ENCODE assay signal across 8 cellular contexts in genomic region chr22:18730410-18730809, GRCh38.
DNase-seq lines count a peak whose midpoint lies in the region; ATAC-seq, FAIRE-seq and TF ChIP-seq lines count a peak whose summit lies in the region.
"Not testable (repeated sequence)": the region's sequence is repeated elsewhere in the genome, so short reads cannot be mapped to it uniquely, and the experiment has no call there.

No MANE protein-coding gene starts in this region.

- TF ChIP-seq CTCF in CD8-positive, alpha-beta T cell (IDR thresholded peaks at IDR 0.05); MCF 10A (IDR thresholded peaks at IDR 0.05; ENCODE audit: unreplicated experiment); heart right ventricle (IDR thresholded peaks at IDR 0.05); omental fat pad (IDR thresholded peaks at IDR 0.05): not testable (repeated sequence)

- POLR2A ChIA-PET in CD8-positive, alpha-beta T cell (lab: Charles Lee); activated CD8-positive, alpha-beta T cell treated with anti-CD3 and anti-CD28 coated beads, Interleukin-2, amount 10 ng/mL, durations not matched to agents 7 days and 5 days (lab: Charles Lee); MCF 10A (lab: Yijun Ruan, JAX): not testable (repeated sequence)

- peak; percentile 2 to 71 (median 52) for DNase-seq in CD8-positive, alpha-beta T cell
- not testable (repeated sequence) for DNase-seq in H54 (ENCODE audit: insufficient read length, low spot score); omental fat pad (ENCODE audit: low spot score)
- peak; percentile 20 for DNase-seq in M059J (ENCODE audit: low read depth)
- peak; percentile 82 for DNase-seq in activated CD8-positive, alpha-beta T cell treated with anti-CD3 and anti-CD28 coated beads, Interleukin-2, amount 10 ng/mL, durations not matched to agents 7 days and 5 days
- peak; percentile 0 for DNase-seq in MCF 10A (ENCODE audit: unreplicated experiment)
- peak; percentile 74 to 84 for DNase-seq in heart right ventricle
- DNase-seq in stimulated activated CD4-positive, alpha-beta T cell treated with anti-CD3 and anti-CD28 coated beads, TNF-alpha, amount 100 ng/mL, for 4 hours (ENCODE audit: low read depth in 3 of 3): peak in 2 of 3 experiments; percentile 21 to 50

- CTCF ChIA-PET in CD8-positive, alpha-beta T cell (lab: Charles Lee); activated CD8-positive, alpha-beta T cell treated with anti-CD3 and anti-CD28 coated beads, Interleukin-2, amount 10 ng/mL, durations not matched to agents 7 days and 5 days (lab: Charles Lee); MCF 10A (lab: Yijun Ruan, JAX): not testable (repeated sequence)

- H3K27ac Mint-ChIP-seq in CD8-positive, alpha-beta T cell; activated CD8-positive, alpha-beta T cell treated with anti-CD3 and anti-CD28 coated beads, Interleukin-2, amount 10 ng/mL, durations not matched to agents 7 days and 5 days; MCF 10A (ENCODE audit: low read depth, unreplicated experiment): not testable (repeated sequence)

- peak; percentile 46 for ATAC-seq in CD8-positive, alpha-beta T cell
- peak; percentile 86 for ATAC-seq in activated CD8-positive, alpha-beta T cell treated with anti-CD3 and anti-CD28 coated beads, Interleukin-2, amount 10 ng/mL, durations not matched to agents 7 days and 5 days
- ATAC-seq in heart right ventricle (peak in 6 of 8 donors; percentile 26 to 81 (median 64)), omental fat pad (ENCODE audit: low FRiP score) (peak; percentile 28)

- H3K4me3 Mint-ChIP-seq in CD8-positive, alpha-beta T cell; activated CD8-positive, alpha-beta T cell treated with anti-CD3 and anti-CD28 coated beads, Interleukin-2, amount 10 ng/mL, durations not matched to agents 7 days and 5 days; MCF 10A (ENCODE audit: unreplicated experiment): not testable (repeated sequence)

- H3K4me1 Mint-ChIP-seq in CD8-positive, alpha-beta T cell (ENCODE audit: low read depth); activated CD8-positive, alpha-beta T cell treated with anti-CD3 and anti-CD28 coated beads, Interleukin-2, amount 10 ng/mL, durations not matched to agents 7 days and 5 days (ENCODE audit: low read depth); MCF 10A (ENCODE audit: insufficient read depth, unreplicated experiment): not testable (repeated sequence)

- not testable (repeated sequence) for H3K9me3 Mint-ChIP-seq in CD8-positive, alpha-beta T cell; activated CD8-positive, alpha-beta T cell treated with anti-CD3 and anti-CD28 coated beads, Interleukin-2, amount 10 ng/mL, durations not matched to agents 7 days and 5 days (ENCODE audit: insufficient read depth); MCF 10A (ENCODE audit: unreplicated experiment)

- TF ChIP-seq POLR2A in H54 (IDR thresholded peaks at IDR 0.05; ENCODE audit: low read depth, low read length): not testable (repeated sequence)

- H3K36me3 ChIP-seq in CD8-positive, alpha-beta T cell (ENCODE audit: insufficient read depth, low read length); heart right ventricle: not testable (repeated sequence)

- FAIRE-seq in H54 (lab: Jason Lieb, UNC): peak; percentile 100

- not testable (repeated sequence) for H3K9me3 ChIP-seq in CD8-positive, alpha-beta T cell (ENCODE audit: low read length); heart right ventricle

- H3K36me3 Mint-ChIP-seq in CD8-positive, alpha-beta T cell; activated CD8-positive, alpha-beta T cell treated with anti-CD3 and anti-CD28 coated beads, Interleukin-2, amount 10 ng/mL, durations not matched to agents 7 days and 5 days (ENCODE audit: low read depth); MCF 10A (ENCODE audit: insufficient read depth, unreplicated experiment): not testable (repeated sequence)

- not testable (repeated sequence) for H3K4me1 ChIP-seq in CD8-positive, alpha-beta T cell (ENCODE audit: insufficient read depth, low read length); heart right ventricle

- intact Hi-C loops in CD8-positive, alpha-beta T cell (cut with DNase I, micrococcal nuclease); MCF 10A (cut with micrococcal nuclease); heart right ventricle (cut with DNase I): not testable (repeated sequence)

- WGBS in heart right ventricle, 2 donors: 84 to 90% methylated on average over 3 of the region's 3 CpGs

- not testable (repeated sequence) for H3K27me3 ChIP-seq in CD8-positive, alpha-beta T cell (ENCODE audit: insufficient read depth, low read length); heart right ventricle

- H3K27me3 Mint-ChIP-seq in CD8-positive, alpha-beta T cell (ENCODE audit: low read depth); activated CD8-positive, alpha-beta T cell treated with anti-CD3 and anti-CD28 coated beads, Interleukin-2, amount 10 ng/mL, durations not matched to agents 7 days and 5 days (ENCODE audit: low read depth); MCF 10A (ENCODE audit: insufficient read depth, unreplicated experiment): not testable (repeated sequence)

- not testable (repeated sequence) for H3K27ac ChIP-seq in CD8-positive, alpha-beta T cell (ENCODE audit: low read depth, low read length); heart right ventricle

- H3K4me3 ChIP-seq in CD8-positive, alpha-beta T cell (ENCODE audit: low read depth, low read length); heart right ventricle: not testable (repeated sequence)

- not testable (repeated sequence) for BruUV-seq in MCF 10A (replicated peaks; lab: Mats Ljungman, UMichigan)

Comparison
In these comparisons a context has a peak if more than half of its experiments do, and no peak if none do; other contexts are left out.
1. ATAC-seq: peak in every context shown above with its lines; median percentile 86 in activated CD8-positive, alpha-beta T cell treated with anti-CD3 and anti-CD28 coated beads, Interleukin-2, amount 10 ng/mL, durations not matched to agents 7 days and 5 days; 64 in heart right ventricle; 46 in CD8-positive, alpha-beta T cell; 28 in omental fat pad.